1 cellular context compared by ENCODE assay signal in genomic region chr3:100717637-100718487, GRCh38.
TF ChIP-seq lines count a peak whose summit lies in the region.

No MANE protein-coding gene starts in this region.

TF ChIP-seq in GM12878, 131 proteins besides CTCF, POLR2A, EP300 and RAD21:
- TF ChIP-seq NR2F1 (conservative IDR thresholded peaks at IDR 0.05) (peak; percentile 36; the same call in 1 of the 2 replicates), CBX3 (IDR thresholded peaks at IDR 0.05; ENCODE audit: borderline replicate concordance, low read depth) (no peak)
TF ChIP-seq in GM12878: peak in this region for 1.
